ENCODE assay signal across 9 cellular contexts in the genomic region with DNA sequence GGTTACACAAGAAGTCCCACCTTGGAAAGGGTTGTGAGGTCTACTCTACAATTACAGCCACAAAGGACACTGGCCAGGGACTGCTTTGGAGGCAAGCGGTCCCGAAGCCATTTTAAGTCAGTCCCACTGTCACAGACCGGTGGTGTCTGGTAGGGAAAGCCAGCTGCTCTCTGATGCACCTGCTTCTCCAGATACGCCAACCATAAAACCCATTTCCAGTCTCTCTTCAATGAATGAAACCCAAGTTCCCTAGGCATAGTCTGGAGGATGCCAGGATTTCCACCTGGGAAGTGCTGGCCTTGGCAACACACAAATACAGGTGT. TPM values are rescaled to one million over a fixed set of nuclear protein-coding genes. Genes with fewer than 3 reads are reported as not detected.
A peak's percentile ranks its signal among the peaks of the same experiment; 100 is the strongest.
DNase-seq lines count a peak whose midpoint lies in the region; ATAC-seq, FAIRE-seq and TF ChIP-seq lines count a peak whose summit lies in the region.
"Had no signal": no experiment of that assay in that cellular context is flagged by ENCODE, and none has a peak within 500 bp of the region (broad histone marks: within the 10 kb centered on the region; RNA-seq: fewer than 3 reads in every experiment).

No MANE protein-coding gene starts in this region.

- H2AFZ ChIP-seq in HepG2 (ENCODE audit: low read length) = no peak overlapping the region

- no peak for DNase-seq in HepG2 (ENCODE audit: low spot score)
- DNase-seq in osteocyte (ENCODE audit: extremely low spot score, unreplicated experiment) = no peak
- no peak for DNase-seq in LoVo (ENCODE audit: low spot score)
- DNase-seq in natural killer cell = no peak
- DNase-seq: NCI-H69 had no signal

- H3K36me3 Mint-ChIP-seq in osteocyte (ENCODE audit: unreplicated experiment) (peaks cover 19% of the 10 kb centered on the region), natural killer cell (no peaks in the 10 kb centered on the region)

- H3K27ac Mint-ChIP-seq in osteocyte (ENCODE audit: unreplicated experiment) (peak overlapping the region; percentile 98), natural killer cell (peak overlapping the region in 1 of 2 donors; percentile 63)

- CTCF ChIA-PET in HepG2 (lab: Yijun Ruan, JAX; ENCODE audit: low intra/inter-chr PET ratio, low total read pairs) = no interaction called here

- H3K27ac ChIP-seq in liver (ENCODE audit: low read depth in 1 of 2, low read length in 2 of 2) = peak overlapping the region; percentile 14 to 57
- no peak overlapping the region for H3K27ac ChIP-seq in HepG2 (ENCODE audit: extremely low read length, insufficient read depth, low read length)
- H3K27ac ChIP-seq in cingulate gyrus (ENCODE audit: low read depth, low read length) = peak overlapping the region; percentile 65

- TF ChIP-seq RAD21 in liver (IDR thresholded peaks at IDR 0.05) (no peak), HepG2 (CRISPR knock-in tag; IDR thresholded peaks at IDR 0.05) (no peak)

- in situ Hi-C loops in HepG2 (cut with HindIII; ENCODE audit: extremely low pct_ligation_motif_present, low pct_unique_long_range_greater_than_20kb) = no loop called here

- H3K79me2 ChIP-seq in HepG2 (ENCODE audit: insufficient read depth, low read length) = peaks cover 3% of the 10 kb centered on the region

- POLR2A ChIA-PET in HepG2 (lab: Yijun Ruan, JAX) = interaction anchor here (0.8 to 1.7 kb wide), 3 partner anchors 13 to 39 kb away, joined by 3 to 6 read pairs (median 3); no protein-coding TSS in a partner anchor

- H3K4me3 Mint-ChIP-seq in osteocyte (ENCODE audit: unreplicated experiment) (peak overlapping the region; percentile 3), natural killer cell (no peak overlapping the region)

- H3K27me3 ChIP-seq in liver (ENCODE audit: control insufficient read depth in 4 of 4, insufficient read depth in 4 of 4, low read length in 3 of 4) (no peaks in the 10 kb centered on the region), HepG2 (ENCODE audit: control insufficient read depth in 1 of 2, insufficient read depth in 2 of 2, low read length in 2 of 2) (no peaks in the 10 kb centered on the region)

- TF ChIP-seq EP300 in HepG2 (IDR thresholded peaks at IDR 0.05; ENCODE audit: low read depth in 2 of 2, low read length in 2 of 2) = no peak
- no peak for TF ChIP-seq EP300 in HepG2 (CRISPR knock-in tag; IDR thresholded peaks at IDR 0.05; ENCODE audit: borderline replicate concordance)

- H3K4me1 ChIP-seq in liver (ENCODE audit: control insufficient read depth in 4 of 4, insufficient read depth in 4 of 4, low read length in 3 of 4) (peaks cover 9 to 32% (median 19%) of the 10 kb centered on the region in 4 donors), HepG2 (ENCODE audit: insufficient read depth, low read length) (peaks cover 29% of the 10 kb centered on the region)

- H3K4me1 Mint-ChIP-seq in osteocyte (ENCODE audit: unreplicated experiment) (peaks cover 97% of the 10 kb centered on the region), natural killer cell (peaks cover 19 to 59% of the 10 kb centered on the region in 2 donors)

- no peak overlapping the region for H3K9ac ChIP-seq in liver (ENCODE audit: low read depth in 1 of 2, low read length in 2 of 2)
- H3K9ac ChIP-seq in HepG2 (ENCODE audit: insufficient read depth, low read depth, low read length) = no peak overlapping the region

- H3K4me2 ChIP-seq in HepG2 (ENCODE audit: low read depth, low read length) = no peak overlapping the region

- no peak for FAIRE-seq in HepG2 (lab: Jason Lieb, UNC)

- no peak for TF ChIP-seq CTCF in liver (IDR thresholded peaks at IDR 0.05; ENCODE audit: low read depth, low read length, missing input control)
- no peak for TF ChIP-seq CTCF in HepG2 (CRISPR knock-in tag; IDR thresholded peaks at IDR 0.05)
- no peak for TF ChIP-seq CTCF in osteocyte (IDR thresholded peaks at IDR 0.05)
- no peak for TF ChIP-seq CTCF in natural killer cell (IDR thresholded peaks at IDR 0.05)

- no peak for TF ChIP-seq POLR2A in HepG2 (IDR thresholded peaks at IDR 0.05; ENCODE audit: insufficient read depth in 1 of 2, low read depth in 2 of 2, low read length in 2 of 2)

- peaks cover 4% of the 10 kb centered on the region; the same call in 1 of the 2 replicates for H4K20me1 ChIP-seq in HepG2 (ENCODE audit: insufficient read depth, low read length)

- no peaks in the 10 kb centered on the region for H3K36me3 ChIP-seq in liver (ENCODE audit: control insufficient read depth in 4 of 4, insufficient read depth in 3 of 4, low read depth in 1 of 4, low read length in 3 of 4)
- peaks cover 0 to 3% of the 10 kb centered on the region in 2 experiments; a peak in 2 of 5 replicates for H3K36me3 ChIP-seq in HepG2 (replicated peaks in 1 of 2; ENCODE audit: control insufficient read depth in 1 of 2, insufficient read depth in 2 of 2, low read length in 2 of 2)

- H3K27me3 Mint-ChIP-seq in osteocyte (ENCODE audit: unreplicated experiment) = no peaks in the 10 kb centered on the region
- no peaks in the 10 kb centered on the region for H3K27me3 Mint-ChIP-seq in natural killer cell (ENCODE audit: low read depth in 2 of 2)

- intact Hi-C loops in HepG2 (cut with micrococcal nuclease; ENCODE audit: unreplicated experiment) (no loop called here), natural killer cell (cut with micrococcal nuclease) (loop anchor here (5.0 kb wide), 1 partner anchor 42 kb away; no protein-coding TSS in a partner anchor)

- H3K4me3 ChIP-seq in liver (ENCODE audit: low read depth in 1 of 3, low read length in 3 of 3) (no peak overlapping the region), HepG2 (replicated peaks in 1 of 3; ENCODE audit: insufficient read depth in 1 of 3, low read depth in 2 of 3, low read length in 3 of 3) (no peak overlapping the region)

- ATAC-seq in HepG2 (no peak), GM21526 (IDR thresholded peaks at IDR 0.05; ENCODE audit: low FRiP score, unreplicated experiment) (no peak), HG03196 (IDR thresholded peaks at IDR 0.05; ENCODE audit: unreplicated experiment) (no peak), natural killer cell (no peak)

- WGBS in liver = 98% methylated on average over 4 of the region's 4 CpGs
- WGBS in HepG2 (ENCODE audit: low lambda C conversion rate) = 100% methylated on average over 4 of the region's 4 CpGs

- BruUV-seq in HepG2 (replicated peaks; lab: Mats Ljungman, UMichigan) = no TSS peak

- H3K9me3 ChIP-seq in liver (ENCODE audit: control insufficient read depth in 4 of 4, low read length in 3 of 4) (no peaks in the 10 kb centered on the region), HepG2 (ENCODE audit: low read length) (no peaks in the 10 kb centered on the region)

- no peaks in the 10 kb centered on the region for H3K9me3 Mint-ChIP-seq in osteocyte (ENCODE audit: unreplicated experiment)
- no peaks in the 10 kb centered on the region for H3K9me3 Mint-ChIP-seq in natural killer cell

RNA-seq across cellular contexts. Expression of a gene that starts 32.6 kb away (rescaled TPM):
- total RNA-seq in liver = 1 to 10 TPM; 8.3 to 9.0 TPM
- 1 to 10 TPM in 1 of 2 donors, under 1 TPM in 1; 0.47 to 1.1 TPM for polyA plus RNA-seq in liver
- total RNA-seq in HepG2 (2016; rRNA removed; fragmentation: Illumina TruSeq; extraction: Trizol) = 7.8 and 9.0 TPM in 2 replicates
- 2.1 and 2.5 TPM in 2 replicates for total RNA-seq in HepG2 (2016; cell fraction: cytosol; rRNA removed; fragmentation: Illumina TruSeq; extraction: Trizol; ENCODE audit: low read depth)
- total RNA-seq in HepG2 (2016; cell fraction: insoluble cytoplasmic fraction; rRNA removed; fragmentation: Illumina TruSeq; extraction: Trizol) = 6.6 and 8.6 TPM in 2 replicates
- total RNA-seq in HepG2 (2016; cell fraction: membrane; rRNA removed; fragmentation: Illumina TruSeq; extraction: Trizol) = 2.8 and 3.5 TPM in 2 replicates
- 14.8 and 16.4 TPM in 2 replicates for total RNA-seq in HepG2 (2016; cell fraction: nucleus; rRNA removed; fragmentation: Illumina TruSeq; extraction: Trizol)
- 8.0 and 9.3 TPM in 2 replicates for polyA plus RNA-seq in HepG2 (2011; rRNA removed)
- polyA plus RNA-seq in HepG2 (2011; cell fraction: cytosol; rRNA removed) = 3.1 and 3.2 TPM in 2 replicates
- polyA plus RNA-seq in HepG2 (2011; cell fraction: nucleus; rRNA removed) = 32.7 and 44.3 TPM in 2 replicates
- polyA plus RNA-seq in HepG2 (2012) = 3.7 and 4.9 TPM in 2 replicates
- 0.24 and 0.25 TPM in 2 replicates for polyA plus RNA-seq in HepG2 (2016; cell fraction: cytosol; fragmentation: Illumina TruSeq; extraction: Trizol; ENCODE audit: low read depth)
- 2.0 and 2.7 TPM in 2 replicates for polyA plus RNA-seq in HepG2 (2016; cell fraction: insoluble cytoplasmic fraction; fragmentation: Illumina TruSeq; extraction: Trizol; ENCODE audit: low read depth)
- 0.50 and 0.55 TPM in 2 replicates for polyA plus RNA-seq in HepG2 (2016; cell fraction: membrane; fragmentation: Illumina TruSeq; extraction: Trizol; ENCODE audit: low read depth)
- polyA plus RNA-seq in HepG2 (2016; cell fraction: nucleus; fragmentation: Illumina TruSeq; extraction: Trizol; ENCODE audit: insufficient read depth, low read depth) = 10.7 and 10.9 TPM in 2 replicates
- 0.72 and 21.2 TPM in 2 replicates for polyA minus RNA-seq in HepG2 (2011; rRNA and poly(A)+ RNA removed; ENCODE audit: low replicate concordance)
- polyA minus RNA-seq in HepG2 (2011; cell fraction: cytosol; rRNA and poly(A)+ RNA removed) = 6.8 and 8.6 TPM in 2 replicates
- 43.0 and 46.7 TPM in 2 replicates for polyA minus RNA-seq in HepG2 (2011; cell fraction: nucleus; rRNA and poly(A)+ RNA removed)
- 105 and 114 TPM in 2 replicates for total RNA-seq in osteocyte
- 10 to 100 TPM; 10.6 to 17.3 (median 15.4) TPM for total RNA-seq in natural killer cell

RNA-seq across cellular contexts. Expression of a gene that starts 51.0 kb away (rescaled TPM):
- total RNA-seq in liver (100 to 1,000 TPM in 1 of 2 donors, 10 to 100 TPM in 1; 28.4 to 172 TPM), HepG2 (2016; rRNA removed; fragmentation: Illumina TruSeq; extraction: Trizol) (115 and 122 TPM in 2 replicates), osteocyte (53.1 and 55.1 TPM in 2 replicates), natural killer cell (10 to 100 TPM; 16.7 to 26.0 (median 23.4) TPM)
- polyA plus RNA-seq in liver (10 to 100 TPM; 34.1 to 45.3 TPM), HepG2 (2011; rRNA removed) (115 and 146 TPM in 2 replicates)
- total RNA-seq in HepG2 (2016; cell fraction: cytosol; rRNA removed; fragmentation: Illumina TruSeq; extraction: Trizol; ENCODE audit: low read depth) = 141 and 162 TPM in 2 replicates
- 99.8 and 128 TPM in 2 replicates for total RNA-seq in HepG2 (2016; cell fraction: insoluble cytoplasmic fraction; rRNA removed; fragmentation: Illumina TruSeq; extraction: Trizol)
- total RNA-seq in HepG2 (2016; cell fraction: membrane; rRNA removed; fragmentation: Illumina TruSeq; extraction: Trizol) = 204 and 226 TPM in 2 replicates
- total RNA-seq in HepG2 (2016; cell fraction: nucleus; rRNA removed; fragmentation: Illumina TruSeq; extraction: Trizol) = 42.6 and 50.7 TPM in 2 replicates
- 68.6 and 128 TPM in 2 replicates for polyA plus RNA-seq in HepG2 (2011; cell fraction: cytosol; rRNA removed)
- 20.1 and 32.1 TPM in 2 replicates for polyA plus RNA-seq in HepG2 (2011; cell fraction: nucleus; rRNA removed)
- 136 and 145 TPM in 2 replicates for polyA plus RNA-seq in HepG2 (2012)
- polyA plus RNA-seq in HepG2 (2016; cell fraction: cytosol; fragmentation: Illumina TruSeq; extraction: Trizol; ENCODE audit: low read depth) = 197 and 237 TPM in 2 replicates
- polyA plus RNA-seq in HepG2 (2016; cell fraction: insoluble cytoplasmic fraction; fragmentation: Illumina TruSeq; extraction: Trizol; ENCODE audit: low read depth) = 161 and 168 TPM in 2 replicates
- polyA plus RNA-seq in HepG2 (2016; cell fraction: membrane; fragmentation: Illumina TruSeq; extraction: Trizol; ENCODE audit: low read depth) = 243 and 290 TPM in 2 replicates
- polyA plus RNA-seq in HepG2 (2016; cell fraction: nucleus; fragmentation: Illumina TruSeq; extraction: Trizol; ENCODE audit: insufficient read depth, low read depth) = 104 and 106 TPM in 2 replicates
- 17.9 and 35.5 TPM in 2 replicates for polyA minus RNA-seq in HepG2 (2011; rRNA and poly(A)+ RNA removed; ENCODE audit: low replicate concordance)
- 42.3 and 45.6 TPM in 2 replicates for polyA minus RNA-seq in HepG2 (2011; cell fraction: cytosol; rRNA and poly(A)+ RNA removed)
- 15.8 and 23.1 TPM in 2 replicates for polyA minus RNA-seq in HepG2 (2011; cell fraction: nucleus; rRNA and poly(A)+ RNA removed)
